ENCODE assay signal across 9 cellular contexts in genomic region chr22:44215287-44215686, GRCh38. TPM values are rescaled to one million over a fixed set of nuclear protein-coding genes. Genes with fewer than 3 reads are reported as not detected.
"Had no signal": no experiment of that assay in that cellular context is flagged by ENCODE, and none has a peak within 500 bp of the region (broad histone marks: within the 10 kb centered on the region; RNA-seq: fewer than 3 reads in every experiment).

No MANE protein-coding gene starts in this region.

- H2AFZ ChIP-seq: GM23248 had no signal

- H3K36me3 ChIP-seq: HAP-1 had no signal

- DNase-seq: GM23248, GOT3, H7, HFFc6, KG1 had no signal

- H3K9ac ChIP-seq: GM23248 had no signal

- FAIRE-seq: HepG2 had no signal

- H3K4me1 ChIP-seq: HAP-1 had no signal

- H3K4me3 ChIP-seq: GM23248, HAP-1 had no signal

- H3K27ac ChIP-seq: GM23248, HL-60 had no signal

- ATAC-seq: HCT116, HepG2 had no signal

RNA-seq across cellular contexts. Expression of gene PARVG, which starts 34.6 kb away (rescaled TPM):
- total RNA-seq: GM23248, HepG2, HFFc6 had no signal
- polyA plus RNA-seq: GM23248, HepG2 had no signal
